21 cellular contexts compared by ENCODE assay signal in the genomic region with DNA sequence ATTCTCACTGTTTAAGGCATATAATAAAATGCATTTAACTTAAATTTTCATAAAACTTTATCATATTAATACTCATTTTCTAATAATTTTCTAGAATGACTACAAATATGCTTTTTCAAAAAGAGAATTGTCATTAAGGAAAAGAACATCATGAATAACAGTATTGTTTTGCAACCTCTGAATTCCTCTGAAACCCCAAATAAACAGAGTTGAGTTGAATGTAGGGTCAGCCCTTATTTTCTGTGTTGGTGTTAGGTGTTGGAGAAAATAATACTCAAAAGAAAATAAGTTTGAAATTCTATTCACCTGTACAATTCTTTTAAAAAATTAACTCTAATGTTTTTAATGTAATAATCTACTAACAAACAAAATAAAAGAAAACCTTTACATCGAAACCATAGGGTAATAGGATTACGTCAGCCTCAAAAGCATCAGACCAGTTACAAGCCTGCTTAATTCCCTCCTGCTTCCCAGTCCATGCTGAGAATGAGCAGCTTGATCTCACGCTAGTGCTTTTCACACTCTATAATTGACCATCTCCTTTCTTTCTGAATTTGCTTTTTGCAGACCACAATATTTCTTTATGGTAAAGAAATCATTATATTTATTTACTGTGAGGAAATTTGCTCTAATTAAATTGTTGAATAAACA.
DNase-seq lines count a peak whose midpoint lies in the region; ATAC-seq and TF ChIP-seq lines count a peak whose summit lies in the region.
"Had no signal": no experiment of that assay in that cellular context is flagged by ENCODE, and none has a peak within 500 bp of the region (broad histone marks: within the 10 kb centered on the region; RNA-seq: fewer than 3 reads in every experiment).

No MANE protein-coding gene starts in this region.

- peak; percentile 8 for DNase-seq in ELR (ENCODE audit: low read depth)
- DNase-seq in NCI-H1694 treated with DMSO at 0.1 percent for 48 hours (lab: John Stamatoyannopoulos, UW), result peak; percentile 33
- DNase-seq in adipocyte (ENCODE audit: low read depth), result peak; percentile 29
- peak; percentile 68 for DNase-seq in neural progenitor cell (ENCODE audit: low spot score)
- DNase-seq in NCI-H510A treated with DMSO at 0.1 percent for 48 hours (lab: John Stamatoyannopoulos, UW), result no peak
- DNase-seq in stimulated activated CD4-positive, alpha-beta T cell treated with anti-CD3 and anti-CD28 coated beads, Interleukin-4, amount 100 ng/mL, for 4 hours, result no peak
- DNase-seq in GF-D8 (lab: John Stamatoyannopoulos, UW), result no peak
- DNase-seq: activated CD4-positive, alpha-beta T cell treated with anti-CD3 and anti-CD28 coated beads, Interleukin-2, amount 50 U/mL, for 1 hour; activated CD8-positive, alpha-beta memory T cell treated with anti-CD3 and anti-CD28 coated beads, Interleukin-2, amount 50 U/mL, for 48 hours; amygdala; caudate nucleus; CD4-positive, CD25-positive, alpha-beta regulatory T cell; DMS79; gastrocnemius medialis; left colon; nephron progenitor cell; stimulated activated CD8-positive, alpha-beta memory T cell treated with anti-CD3 and anti-CD28 coated beads, Interleukin-4, amount 100 ng/mL, for 48 hours had no signal

- H3K27me3 ChIP-seq in adipocyte (replicated peaks; ENCODE audit: control insufficient read depth, insufficient read depth, low read length) (no peaks in the 10 kb centered on the region), neural progenitor cell (no peaks in the 10 kb centered on the region)
- H3K27me3 ChIP-seq: gastrocnemius medialis had no signal

- no peaks in the 10 kb centered on the region for H3K4me1 ChIP-seq in adipocyte (ENCODE audit: control insufficient read depth, insufficient read depth, low read length)
- H3K4me1 ChIP-seq in neural progenitor cell, result peaks cover 21% of the 10 kb centered on the region
- H3K4me1 ChIP-seq: gastrocnemius medialis had no signal

- H3F3A ChIP-seq in neural progenitor cell (ENCODE audit: low read depth), result no peaks in the 10 kb centered on the region

- peak overlapping the region; percentile 68 for H3K27ac Mint-ChIP-seq in neural progenitor cell
- H3K27ac Mint-ChIP-seq: CD4-positive, CD25-positive, alpha-beta regulatory T cell; mesothelial cell of epicardium; nephron progenitor cell had no signal

- H3K79me2 ChIP-seq in neural progenitor cell (ENCODE audit: low read depth), result no peaks in the 10 kb centered on the region

- peak overlapping the region; percentile 16 for H3K4me3 Mint-ChIP-seq in neural progenitor cell
- H3K4me3 Mint-ChIP-seq: CD4-positive, CD25-positive, alpha-beta regulatory T cell; mesothelial cell of epicardium; nephron progenitor cell had no signal

- TF ChIP-seq CTCF in neural progenitor cell (IDR thresholded peaks at IDR 0.05), result no peak

- H3K9me3 ChIP-seq in adipocyte (ENCODE audit: control insufficient read depth, low read length) (no peaks in the 10 kb centered on the region), neural progenitor cell (ENCODE audit: low read depth) (no peaks in the 10 kb centered on the region)
- H3K9me3 ChIP-seq: gastrocnemius medialis had no signal

- peaks cover 7% of the 10 kb centered on the region for H3K9me3 Mint-ChIP-seq in neural progenitor cell
- H3K9me3 Mint-ChIP-seq: mesothelial cell of epicardium, nephron progenitor cell had no signal

- no peak overlapping the region for H3K4me3 ChIP-seq in adipocyte (ENCODE audit: low read length)
- no peak overlapping the region for H3K4me3 ChIP-seq in neural progenitor cell
- H3K4me3 ChIP-seq: gastrocnemius medialis, K562 had no signal

- peaks cover 29% of the 10 kb centered on the region for H3K4me1 Mint-ChIP-seq in neural progenitor cell
- H3K4me1 Mint-ChIP-seq: CD4-positive, CD25-positive, alpha-beta regulatory T cell had no signal

- H4K20me1 ChIP-seq in neural progenitor cell (ENCODE audit: low read depth), result peaks cover 4% of the 10 kb centered on the region

- peak overlapping the region; percentile 57 for H3K4me2 ChIP-seq in neural progenitor cell

- no peak overlapping the region for H2AFZ ChIP-seq in neural progenitor cell (replicated peaks)

- H3K27me3 Mint-ChIP-seq in neural progenitor cell (ENCODE audit: insufficient read depth, low read depth), result no peaks in the 10 kb centered on the region
- H3K27me3 Mint-ChIP-seq: CD4-positive, CD25-positive, alpha-beta regulatory T cell had no signal

- no peak overlapping the region for H3K9ac ChIP-seq in adipocyte (ENCODE audit: low read length)
- no peak overlapping the region for H3K9ac ChIP-seq in neural progenitor cell

- no peaks in the 10 kb centered on the region for H3K36me3 ChIP-seq in adipocyte (ENCODE audit: control insufficient read depth, insufficient read depth, low read length, severe bottlenecking)
- H3K36me3 ChIP-seq in neural progenitor cell, result no peaks in the 10 kb centered on the region
- H3K36me3 ChIP-seq: gastrocnemius medialis had no signal

- no peak for ATAC-seq in GM18870 (IDR thresholded peaks at IDR 0.05; ENCODE audit: unreplicated experiment)
- ATAC-seq: gastrocnemius medialis, K562, left colon had no signal

- peaks cover 2% of the 10 kb centered on the region for H3K36me3 Mint-ChIP-seq in neural progenitor cell
- H3K36me3 Mint-ChIP-seq: CD4-positive, CD25-positive, alpha-beta regulatory T cell; mesothelial cell of epicardium had no signal

- no peak overlapping the region for H3K27ac ChIP-seq in neural progenitor cell
- H3K27ac ChIP-seq: gastrocnemius medialis, HL-60 had no signal

Comparison
In these comparisons a context has a peak if more than half of its experiments do, and no peak if none do; other contexts are left out.
1. DNase-seq: peak in ELR (single experiment), NCI-H1694 treated with DMSO at 0.1 percent for 48 hours (single experiment), adipocyte (single experiment) and neural progenitor cell (single experiment); none in NCI-H510A treated with DMSO at 0.1 percent for 48 hours (single experiment), stimulated activated CD4-positive, alpha-beta T cell treated with anti-CD3 and anti-CD28 coated beads, Interleukin-4, amount 100 ng/mL, for 4 hours (0 of 2) and GF-D8 (single experiment).